ENCODE assay signal across 1 cellular context in the genomic region with DNA sequence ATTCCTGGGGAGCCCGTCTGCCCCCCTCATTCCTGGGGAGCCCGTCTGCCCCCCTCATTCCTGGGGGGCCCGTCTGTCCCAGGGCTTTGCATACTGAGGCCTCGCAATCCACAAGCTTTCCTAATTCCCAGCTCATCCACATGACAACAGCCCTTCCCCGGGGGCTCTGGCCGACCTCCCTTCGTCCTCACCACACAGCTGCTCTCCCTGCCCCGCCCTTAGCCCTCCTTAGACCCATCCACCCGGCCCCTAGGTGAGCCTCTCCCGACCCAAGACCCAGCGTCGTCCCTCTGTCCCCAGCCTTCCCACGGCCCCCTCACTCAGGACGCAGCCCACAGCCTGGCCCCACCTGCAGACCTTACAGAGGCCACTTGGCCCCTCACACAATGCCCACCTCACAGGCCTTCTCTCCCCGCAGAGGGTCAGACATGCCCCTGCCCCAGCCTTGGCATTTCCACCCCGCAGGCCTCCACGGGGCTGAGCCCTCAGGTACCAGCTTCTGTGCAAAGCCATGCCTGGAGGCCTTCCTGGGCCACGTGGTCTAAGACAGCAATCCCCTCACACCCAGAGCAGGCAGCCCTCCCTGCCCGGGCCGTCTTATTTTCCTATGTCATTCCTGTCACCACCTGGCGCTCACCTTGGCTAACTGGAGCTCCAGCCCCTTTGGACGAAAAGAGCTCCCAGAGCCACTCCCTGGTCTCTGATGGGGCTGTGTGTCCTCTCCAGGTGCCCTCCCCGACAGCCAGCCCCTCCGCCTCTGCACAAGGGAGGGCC.
TF ChIP-seq lines count a peak whose summit lies in the region.

No MANE protein-coding gene starts in this region.

TF ChIP-seq in H1, 55 proteins besides CTCF, POLR2A, EP300 and RAD21:
- no peak for TF ChIP-seq SIRT6 (IDR thresholded peaks at IDR 0.05; ENCODE audit: low read length)
- no peak for TF ChIP-seq CEBPB (IDR thresholded peaks at IDR 0.05; ENCODE audit: low read depth, low read length)
- peak; percentile 25 for TF ChIP-seq SAP30 (IDR thresholded peaks at IDR 0.05; ENCODE audit: insufficient read depth, insufficient replicate concordance, low read length)
- TF ChIP-seq CREB1 (IDR thresholded peaks at IDR 0.05) = no peak
- no peak for TF ChIP-seq TCF12 (IDR thresholded peaks at IDR 0.05; ENCODE audit: low read depth, low read length)
- TF ChIP-seq JUND (IDR thresholded peaks at IDR 0.05; ENCODE audit: low read length) = no peak
- TF ChIP-seq BCL11A (IDR thresholded peaks at IDR 0.05; ENCODE audit: low read depth in 2 of 2, low read length in 2 of 2) = no peak
- no peak for TF ChIP-seq CBX5 (IDR thresholded peaks at IDR 0.05; ENCODE audit: low read depth, low read length)
- no peak for TF ChIP-seq CHD1 (IDR thresholded peaks at IDR 0.05; ENCODE audit: low read depth, low read length)
- TF ChIP-seq MAFK (IDR thresholded peaks at IDR 0.05; ENCODE audit: low read depth, low read length) = no peak
- TF ChIP-seq HDAC6 (IDR thresholded peaks at IDR 0.05; ENCODE audit: low read depth, low read length) = no peak
- TF ChIP-seq SIX5 (IDR thresholded peaks at IDR 0.05; ENCODE audit: low read depth, low read length) = no peak
- no peak for TF ChIP-seq PHF8 (conservative IDR thresholded peaks at IDR 0.05; ENCODE audit: low read depth, low read length)
- no peak for TF ChIP-seq RBBP5 (IDR thresholded peaks at IDR 0.05; ENCODE audit: borderline replicate concordance, low read depth, low read length)
- TF ChIP-seq BRCA1 (IDR thresholded peaks at IDR 0.05; ENCODE audit: low read depth, low read length) = no peak
- no peak for TF ChIP-seq BACH1 (IDR thresholded peaks at IDR 0.05; ENCODE audit: low read length)
- TF ChIP-seq SP1 (IDR thresholded peaks at IDR 0.05; ENCODE audit: low read depth, low read length) = no peak
- TF ChIP-seq TEAD4 (IDR thresholded peaks at IDR 0.05; ENCODE audit: low read depth, low read length) = no peak
- TF ChIP-seq SRF (IDR thresholded peaks at IDR 0.05; ENCODE audit: low read depth, low read length) = no peak
- no peak for TF ChIP-seq ASH2L (IDR thresholded peaks at IDR 0.05; ENCODE audit: low read length)
- TF ChIP-seq, protein P1, sequence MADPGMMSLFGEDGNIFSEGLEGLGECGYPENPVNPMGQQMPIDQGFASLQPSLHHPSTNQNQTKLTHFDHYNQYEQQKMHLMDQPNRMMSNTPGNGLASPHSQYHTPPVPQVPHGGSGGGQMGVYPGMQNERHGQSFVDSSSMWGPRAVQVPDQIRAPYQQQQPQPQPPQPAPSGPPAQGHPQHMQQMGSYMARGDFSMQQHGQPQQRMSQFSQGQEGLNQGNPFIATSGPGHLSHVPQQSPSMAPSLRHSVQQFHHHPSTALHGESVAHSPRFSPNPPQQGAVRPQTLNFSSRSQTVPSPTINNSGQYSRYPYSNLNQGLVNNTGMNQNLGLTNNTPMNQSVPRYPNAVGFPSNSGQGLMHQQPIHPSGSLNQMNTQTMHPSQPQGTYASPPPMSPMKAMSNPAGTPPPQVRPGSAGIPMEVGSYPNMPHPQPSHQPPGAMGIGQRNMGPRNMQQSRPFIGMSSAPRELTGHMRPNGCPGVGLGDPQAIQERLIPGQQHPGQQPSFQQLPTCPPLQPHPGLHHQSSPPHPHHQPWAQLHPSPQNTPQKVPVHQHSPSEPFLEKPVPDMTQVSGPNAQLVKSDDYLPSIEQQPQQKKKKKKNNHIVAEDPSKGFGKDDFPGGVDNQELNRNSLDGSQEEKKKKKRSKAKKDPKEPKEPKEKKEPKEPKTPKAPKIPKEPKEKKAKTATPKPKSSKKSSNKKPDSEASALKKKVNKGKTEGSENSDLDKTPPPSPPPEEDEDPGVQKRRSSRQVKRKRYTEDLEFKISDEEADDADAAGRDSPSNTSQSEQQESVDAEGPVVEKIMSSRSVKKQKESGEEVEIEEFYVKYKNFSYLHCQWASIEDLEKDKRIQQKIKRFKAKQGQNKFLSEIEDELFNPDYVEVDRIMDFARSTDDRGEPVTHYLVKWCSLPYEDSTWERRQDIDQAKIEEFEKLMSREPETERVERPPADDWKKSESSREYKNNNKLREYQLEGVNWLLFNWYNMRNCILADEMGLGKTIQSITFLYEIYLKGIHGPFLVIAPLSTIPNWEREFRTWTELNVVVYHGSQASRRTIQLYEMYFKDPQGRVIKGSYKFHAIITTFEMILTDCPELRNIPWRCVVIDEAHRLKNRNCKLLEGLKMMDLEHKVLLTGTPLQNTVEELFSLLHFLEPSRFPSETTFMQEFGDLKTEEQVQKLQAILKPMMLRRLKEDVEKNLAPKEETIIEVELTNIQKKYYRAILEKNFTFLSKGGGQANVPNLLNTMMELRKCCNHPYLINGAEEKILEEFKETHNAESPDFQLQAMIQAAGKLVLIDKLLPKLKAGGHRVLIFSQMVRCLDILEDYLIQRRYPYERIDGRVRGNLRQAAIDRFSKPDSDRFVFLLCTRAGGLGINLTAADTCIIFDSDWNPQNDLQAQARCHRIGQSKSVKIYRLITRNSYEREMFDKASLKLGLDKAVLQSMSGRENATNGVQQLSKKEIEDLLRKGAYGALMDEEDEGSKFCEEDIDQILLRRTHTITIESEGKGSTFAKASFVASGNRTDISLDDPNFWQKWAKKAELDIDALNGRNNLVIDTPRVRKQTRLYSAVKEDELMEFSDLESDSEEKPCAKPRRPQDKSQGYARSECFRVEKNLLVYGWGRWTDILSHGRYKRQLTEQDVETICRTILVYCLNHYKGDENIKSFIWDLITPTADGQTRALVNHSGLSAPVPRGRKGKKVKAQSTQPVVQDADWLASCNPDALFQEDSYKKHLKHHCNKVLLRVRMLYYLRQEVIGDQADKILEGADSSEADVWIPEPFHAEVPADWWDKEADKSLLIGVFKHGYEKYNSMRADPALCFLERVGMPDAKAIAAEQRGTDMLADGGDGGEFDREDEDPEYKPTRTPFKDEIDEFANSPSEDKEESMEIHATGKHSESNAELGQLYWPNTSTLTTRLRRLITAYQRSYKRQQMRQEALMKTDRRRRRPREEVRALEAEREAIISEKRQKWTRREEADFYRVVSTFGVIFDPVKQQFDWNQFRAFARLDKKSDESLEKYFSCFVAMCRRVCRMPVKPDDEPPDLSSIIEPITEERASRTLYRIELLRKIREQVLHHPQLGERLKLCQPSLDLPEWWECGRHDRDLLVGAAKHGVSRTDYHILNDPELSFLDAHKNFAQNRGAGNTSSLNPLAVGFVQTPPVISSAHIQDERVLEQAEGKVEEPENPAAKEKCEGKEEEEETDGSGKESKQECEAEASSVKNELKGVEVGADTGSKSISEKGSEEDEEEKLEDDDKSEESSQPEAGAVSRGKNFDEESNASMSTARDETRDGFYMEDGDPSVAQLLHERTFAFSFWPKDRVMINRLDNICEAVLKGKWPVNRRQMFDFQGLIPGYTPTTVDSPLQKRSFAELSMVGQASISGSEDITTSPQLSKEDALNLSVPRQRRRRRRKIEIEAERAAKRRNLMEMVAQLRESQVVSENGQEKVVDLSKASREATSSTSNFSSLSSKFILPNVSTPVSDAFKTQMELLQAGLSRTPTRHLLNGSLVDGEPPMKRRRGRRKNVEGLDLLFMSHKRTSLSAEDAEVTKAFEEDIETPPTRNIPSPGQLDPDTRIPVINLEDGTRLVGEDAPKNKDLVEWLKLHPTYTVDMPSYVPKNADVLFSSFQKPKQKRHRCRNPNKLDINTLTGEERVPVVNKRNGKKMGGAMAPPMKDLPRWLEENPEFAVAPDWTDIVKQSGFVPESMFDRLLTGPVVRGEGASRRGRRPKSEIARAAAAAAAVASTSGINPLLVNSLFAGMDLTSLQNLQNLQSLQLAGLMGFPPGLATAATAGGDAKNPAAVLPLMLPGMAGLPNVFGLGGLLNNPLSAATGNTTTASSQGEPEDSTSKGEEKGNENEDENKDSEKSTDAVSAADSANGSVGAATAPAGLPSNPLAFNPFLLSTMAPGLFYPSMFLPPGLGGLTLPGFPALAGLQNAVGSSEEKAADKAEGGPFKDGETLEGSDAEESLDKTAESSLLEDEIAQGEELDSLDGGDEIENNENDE (IDR thresholded peaks at IDR 0.05; ENCODE audit: insufficient replicate concordance, low read length) = no peak
- TF ChIP-seq CBX8 (IDR thresholded peaks at IDR 0.05; ENCODE audit: borderline replicate concordance, low read depth, low read length) = no peak
- TF ChIP-seq CTBP2 (IDR thresholded peaks at IDR 0.05; ENCODE audit: borderline replicate concordance, insufficient read depth, insufficient read length, low read length) = peak; percentile 52
- TF ChIP-seq SP2 (IDR thresholded peaks at IDR 0.05; ENCODE audit: low read length) = no peak
- TF ChIP-seq EZH2 (IDR thresholded peaks at IDR 0.05; ENCODE audit: low read depth, low read length, severe bottlenecking) = no peak
- TF ChIP-seq, protein P2, sequence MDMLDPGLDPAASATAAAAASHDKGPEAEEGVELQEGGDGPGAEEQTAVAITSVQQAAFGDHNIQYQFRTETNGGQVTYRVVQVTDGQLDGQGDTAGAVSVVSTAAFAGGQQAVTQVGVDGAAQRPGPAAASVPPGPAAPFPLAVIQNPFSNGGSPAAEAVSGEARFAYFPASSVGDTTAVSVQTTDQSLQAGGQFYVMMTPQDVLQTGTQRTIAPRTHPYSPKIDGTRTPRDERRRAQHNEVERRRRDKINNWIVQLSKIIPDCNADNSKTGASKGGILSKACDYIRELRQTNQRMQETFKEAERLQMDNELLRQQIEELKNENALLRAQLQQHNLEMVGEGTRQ (IDR thresholded peaks at IDR 0.05; ENCODE audit: low read length) = peak; percentile 46; the same call in 1 of the 2 replicates
- TF ChIP-seq TAF1 (IDR thresholded peaks at IDR 0.05; ENCODE audit: low read depth, low read length) = no peak
- no peak for TF ChIP-seq TBP (IDR thresholded peaks at IDR 0.05; ENCODE audit: low read depth, low read length)
- TF ChIP-seq HDAC2 (IDR thresholded peaks at IDR 0.05; ENCODE audit: borderline replicate concordance in 1 of 2, low read depth in 2 of 2, low read length in 2 of 2) = no peak
- TF ChIP-seq NRF1 (IDR thresholded peaks at IDR 0.05; ENCODE audit: low read depth, low read length) = no peak
- TF ChIP-seq TAF7 (optimal IDR thresholded peaks at IDR 0.05; ENCODE audit: borderline replicate concordance, low read depth, low read length) = no peak
- TF ChIP-seq, protein P3, sequence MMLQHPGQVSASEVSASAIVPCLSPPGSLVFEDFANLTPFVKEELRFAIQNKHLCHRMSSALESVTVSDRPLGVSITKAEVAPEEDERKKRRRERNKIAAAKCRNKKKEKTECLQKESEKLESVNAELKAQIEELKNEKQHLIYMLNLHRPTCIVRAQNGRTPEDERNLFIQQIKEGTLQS (IDR thresholded peaks at IDR 0.05; ENCODE audit: insufficient read depth, low read depth, low read length) = no peak
- peak; percentile 88 for TF ChIP-seq MAX (IDR thresholded peaks at IDR 0.05)
- no peak for TF ChIP-seq RNF2 (IDR thresholded peaks at IDR 0.05; ENCODE audit: borderline replicate concordance, low read depth, low read length, missing control alignments, poor library complexity, severe bottlenecking)
- no peak for TF ChIP-seq GABPA (IDR thresholded peaks at IDR 0.05; ENCODE audit: borderline replicate concordance, insufficient read depth, low read length)
- no peak for TF ChIP-seq RFX5 (IDR thresholded peaks at IDR 0.05; ENCODE audit: borderline replicate concordance, low read depth, low read length)
- TF ChIP-seq NANOG (IDR thresholded peaks at IDR 0.05; ENCODE audit: insufficient read depth, low read depth, low read length, poor library complexity, severe bottlenecking) = no peak
- TF ChIP-seq, protein P4, sequence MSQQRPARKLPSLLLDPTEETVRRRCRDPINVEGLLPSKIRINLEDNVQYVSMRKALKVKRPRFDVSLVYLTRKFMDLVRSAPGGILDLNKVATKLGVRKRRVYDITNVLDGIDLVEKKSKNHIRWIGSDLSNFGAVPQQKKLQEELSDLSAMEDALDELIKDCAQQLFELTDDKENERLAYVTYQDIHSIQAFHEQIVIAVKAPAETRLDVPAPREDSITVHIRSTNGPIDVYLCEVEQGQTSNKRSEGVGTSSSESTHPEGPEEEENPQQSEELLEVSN (IDR thresholded peaks at IDR 0.05) = peak; percentile 76; the same call in 1 of the 2 replicates
- no peak for TF ChIP-seq POLR2AphosphoS5 (IDR thresholded peaks at IDR 0.05; ENCODE audit: low read depth, low read length)
